In genomic region chr6:106820412-106820852, GRCh38 we compare ENCODE assay signal across 21 cellular contexts.
A peak's percentile ranks its signal among the peaks of the same experiment; 100 is the strongest.
DNase-seq lines count a peak whose midpoint lies in the region; ATAC-seq and TF ChIP-seq lines count a peak whose summit lies in the region.
"Had no signal": no experiment of that assay in that cellular context is flagged by ENCODE, and none has a peak within 500 bp of the region (broad histone marks: within the 10 kb centered on the region; RNA-seq: fewer than 3 reads in every experiment).

No MANE protein-coding gene starts in this region.

- H3K4me3 ChIP-seq in epithelial cell of proximal tubule (ENCODE audit: low read depth, low read length) = no peak overlapping the region
- H3K4me3 ChIP-seq: dorsolateral prefrontal cortex, right atrium auricular region had no signal

- peak; percentile 76 for DNase-seq in ELF-1 (ENCODE audit: low read depth, low spot score)
- DNase-seq in NCI-H226 = peak; percentile 89
- DNase-seq in epithelial cell of proximal tubule (ENCODE audit: low read depth) = peak; percentile 78
- DNase-seq in progenitor cell of endocrine pancreas (ENCODE audit: low spot score, unreplicated experiment) = no peak
- no peak for DNase-seq in RPMI8226
- no peak for DNase-seq in foreskin keratinocyte
- DNase-seq: activated CD4-positive, alpha-beta T cell treated with anti-CD3 and anti-CD28 coated beads for 48 hours; aorta; dorsolateral prefrontal cortex; GDM1; H9; kidney; naive B cell; NCI-H1048; NCI-H345; stimulated activated CD4-positive, alpha-beta T cell treated with anti-CD3 and anti-CD28 coated beads, Interleukin-4, amount 100 ng/mL, for 4 hours; stimulated activated naive CD4-positive, alpha-beta T cell; SW 1271 had no signal

- H3K27me3 ChIP-seq in foreskin keratinocyte = no peaks in the 10 kb centered on the region
- H3K27me3 ChIP-seq: right atrium auricular region had no signal

- peaks cover under 1% of the 10 kb centered on the region for H3K36me3 Mint-ChIP-seq in progenitor cell of endocrine pancreas (ENCODE audit: insufficient read depth)
- H3K36me3 Mint-ChIP-seq: naive B cell had no signal

- no peaks in the 10 kb centered on the region for H3K27me3 Mint-ChIP-seq in progenitor cell of endocrine pancreas
- H3K27me3 Mint-ChIP-seq: naive B cell had no signal

- H3K4me1 ChIP-seq in foreskin keratinocyte = no peaks in the 10 kb centered on the region
- H3K4me1 ChIP-seq: right atrium auricular region had no signal

- H3K27ac ChIP-seq in foreskin keratinocyte = no peak overlapping the region
- H3K27ac ChIP-seq: dorsolateral prefrontal cortex, right atrium auricular region had no signal

- peaks cover 1% of the 10 kb centered on the region for H3K9me3 Mint-ChIP-seq in progenitor cell of endocrine pancreas (ENCODE audit: low read depth)

- ATAC-seq in GM21526 (IDR thresholded peaks at IDR 0.05; ENCODE audit: low FRiP score, unreplicated experiment) (no peak), GM18520 (IDR thresholded peaks at IDR 0.05; ENCODE audit: unreplicated experiment) (no peak), foreskin keratinocyte (no peak)

- H3K4me1 Mint-ChIP-seq in progenitor cell of endocrine pancreas (ENCODE audit: low read depth) = peaks cover 23% of the 10 kb centered on the region

- H3K4me3 Mint-ChIP-seq in progenitor cell of endocrine pancreas (ENCODE audit: low read depth) = no peak overlapping the region
- H3K4me3 Mint-ChIP-seq: H9, naive B cell had no signal

- peak overlapping the region; percentile 85 for H3K27ac Mint-ChIP-seq in progenitor cell of endocrine pancreas

- no peak for TF ChIP-seq CTCF in epithelial cell of proximal tubule (conservative IDR thresholded peaks at IDR 0.05; ENCODE audit: low read depth, low read length)
- no peak for TF ChIP-seq CTCF in progenitor cell of endocrine pancreas (IDR thresholded peaks at IDR 0.05; ENCODE audit: unreplicated experiment)
- TF ChIP-seq CTCF in foreskin keratinocyte (conservative IDR thresholded peaks at IDR 0.05) = no peak

Comparison
In these comparisons a context has a peak if more than half of its experiments do, and no peak if none do; other contexts are left out.
1. DNase-seq: peak in ELF-1 (single experiment), NCI-H226 (single experiment) and epithelial cell of proximal tubule (single experiment); none in progenitor cell of endocrine pancreas (single experiment), RPMI8226 (single experiment) and foreskin keratinocyte (0 of 2).